Comparison of ENCODE assay signal across 8 cellular contexts in genomic region chr15:94912760-94913159, GRCh38.
"Had no signal": no experiment of that assay in that cellular context is flagged by ENCODE, and none has a peak within 500 bp of the region (broad histone marks: within the 10 kb centered on the region; RNA-seq: fewer than 3 reads in every experiment).

No MANE protein-coding gene starts in this region.

- FAIRE-seq: H1, H54, HTR-8/SVneo had no signal

- H3K4me3 Mint-ChIP-seq: GM23338, H9 had no signal

- H3K4me3 ChIP-seq: GM23338 had no signal

- H3K9me3 Mint-ChIP-seq: GM23338 had no signal

- H3K27ac Mint-ChIP-seq: GM23338, H9 had no signal

- ATAC-seq: GM23338 had no signal

- H3K4me1 Mint-ChIP-seq: GM23338 had no signal

- DNase-seq: H9, HCEC 1CT, IMR-90, KBM-7 had no signal
